Comparison of ENCODE assay signal across 1 cellular context in the genomic region with DNA sequence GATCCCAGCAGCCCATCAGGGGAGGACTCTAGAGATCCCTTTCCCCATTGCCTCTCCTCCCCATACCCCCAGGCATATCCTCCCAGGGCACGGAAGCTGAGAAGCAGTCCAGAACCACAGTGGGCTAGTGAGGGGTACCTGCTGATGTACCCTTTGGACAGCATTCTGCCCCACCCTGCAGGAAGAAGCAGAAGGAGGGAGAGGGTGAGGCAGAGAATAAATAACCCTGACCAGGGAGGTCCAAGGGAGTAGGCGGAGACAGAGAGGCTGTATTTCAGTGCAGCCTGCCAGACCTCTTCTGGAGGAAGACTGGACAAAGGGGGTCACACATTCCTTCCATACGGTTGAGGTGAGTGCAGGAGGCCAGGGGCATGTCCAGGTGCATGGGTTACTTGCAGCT.
TF ChIP-seq lines count a peak whose summit lies in the region.

A gene with protein sequence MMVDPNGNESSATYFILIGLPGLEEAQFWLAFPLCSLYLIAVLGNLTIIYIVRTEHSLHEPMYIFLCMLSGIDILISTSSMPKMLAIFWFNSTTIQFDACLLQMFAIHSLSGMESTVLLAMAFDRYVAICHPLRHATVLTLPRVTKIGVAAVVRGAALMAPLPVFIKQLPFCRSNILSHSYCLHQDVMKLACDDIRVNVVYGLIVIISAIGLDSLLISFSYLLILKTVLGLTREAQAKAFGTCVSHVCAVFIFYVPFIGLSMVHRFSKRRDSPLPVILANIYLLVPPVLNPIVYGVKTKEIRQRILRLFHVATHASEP (plus strand): TSS at position 301 of the 400 bp plus-strand sequence. CDS start 8,545 bp downstream, outside the sequence.

TF ChIP-seq in GM23338, 12 proteins besides CTCF, POLR2A, EP300 and RAD21:
- TF ChIP-seq, protein P1, sequence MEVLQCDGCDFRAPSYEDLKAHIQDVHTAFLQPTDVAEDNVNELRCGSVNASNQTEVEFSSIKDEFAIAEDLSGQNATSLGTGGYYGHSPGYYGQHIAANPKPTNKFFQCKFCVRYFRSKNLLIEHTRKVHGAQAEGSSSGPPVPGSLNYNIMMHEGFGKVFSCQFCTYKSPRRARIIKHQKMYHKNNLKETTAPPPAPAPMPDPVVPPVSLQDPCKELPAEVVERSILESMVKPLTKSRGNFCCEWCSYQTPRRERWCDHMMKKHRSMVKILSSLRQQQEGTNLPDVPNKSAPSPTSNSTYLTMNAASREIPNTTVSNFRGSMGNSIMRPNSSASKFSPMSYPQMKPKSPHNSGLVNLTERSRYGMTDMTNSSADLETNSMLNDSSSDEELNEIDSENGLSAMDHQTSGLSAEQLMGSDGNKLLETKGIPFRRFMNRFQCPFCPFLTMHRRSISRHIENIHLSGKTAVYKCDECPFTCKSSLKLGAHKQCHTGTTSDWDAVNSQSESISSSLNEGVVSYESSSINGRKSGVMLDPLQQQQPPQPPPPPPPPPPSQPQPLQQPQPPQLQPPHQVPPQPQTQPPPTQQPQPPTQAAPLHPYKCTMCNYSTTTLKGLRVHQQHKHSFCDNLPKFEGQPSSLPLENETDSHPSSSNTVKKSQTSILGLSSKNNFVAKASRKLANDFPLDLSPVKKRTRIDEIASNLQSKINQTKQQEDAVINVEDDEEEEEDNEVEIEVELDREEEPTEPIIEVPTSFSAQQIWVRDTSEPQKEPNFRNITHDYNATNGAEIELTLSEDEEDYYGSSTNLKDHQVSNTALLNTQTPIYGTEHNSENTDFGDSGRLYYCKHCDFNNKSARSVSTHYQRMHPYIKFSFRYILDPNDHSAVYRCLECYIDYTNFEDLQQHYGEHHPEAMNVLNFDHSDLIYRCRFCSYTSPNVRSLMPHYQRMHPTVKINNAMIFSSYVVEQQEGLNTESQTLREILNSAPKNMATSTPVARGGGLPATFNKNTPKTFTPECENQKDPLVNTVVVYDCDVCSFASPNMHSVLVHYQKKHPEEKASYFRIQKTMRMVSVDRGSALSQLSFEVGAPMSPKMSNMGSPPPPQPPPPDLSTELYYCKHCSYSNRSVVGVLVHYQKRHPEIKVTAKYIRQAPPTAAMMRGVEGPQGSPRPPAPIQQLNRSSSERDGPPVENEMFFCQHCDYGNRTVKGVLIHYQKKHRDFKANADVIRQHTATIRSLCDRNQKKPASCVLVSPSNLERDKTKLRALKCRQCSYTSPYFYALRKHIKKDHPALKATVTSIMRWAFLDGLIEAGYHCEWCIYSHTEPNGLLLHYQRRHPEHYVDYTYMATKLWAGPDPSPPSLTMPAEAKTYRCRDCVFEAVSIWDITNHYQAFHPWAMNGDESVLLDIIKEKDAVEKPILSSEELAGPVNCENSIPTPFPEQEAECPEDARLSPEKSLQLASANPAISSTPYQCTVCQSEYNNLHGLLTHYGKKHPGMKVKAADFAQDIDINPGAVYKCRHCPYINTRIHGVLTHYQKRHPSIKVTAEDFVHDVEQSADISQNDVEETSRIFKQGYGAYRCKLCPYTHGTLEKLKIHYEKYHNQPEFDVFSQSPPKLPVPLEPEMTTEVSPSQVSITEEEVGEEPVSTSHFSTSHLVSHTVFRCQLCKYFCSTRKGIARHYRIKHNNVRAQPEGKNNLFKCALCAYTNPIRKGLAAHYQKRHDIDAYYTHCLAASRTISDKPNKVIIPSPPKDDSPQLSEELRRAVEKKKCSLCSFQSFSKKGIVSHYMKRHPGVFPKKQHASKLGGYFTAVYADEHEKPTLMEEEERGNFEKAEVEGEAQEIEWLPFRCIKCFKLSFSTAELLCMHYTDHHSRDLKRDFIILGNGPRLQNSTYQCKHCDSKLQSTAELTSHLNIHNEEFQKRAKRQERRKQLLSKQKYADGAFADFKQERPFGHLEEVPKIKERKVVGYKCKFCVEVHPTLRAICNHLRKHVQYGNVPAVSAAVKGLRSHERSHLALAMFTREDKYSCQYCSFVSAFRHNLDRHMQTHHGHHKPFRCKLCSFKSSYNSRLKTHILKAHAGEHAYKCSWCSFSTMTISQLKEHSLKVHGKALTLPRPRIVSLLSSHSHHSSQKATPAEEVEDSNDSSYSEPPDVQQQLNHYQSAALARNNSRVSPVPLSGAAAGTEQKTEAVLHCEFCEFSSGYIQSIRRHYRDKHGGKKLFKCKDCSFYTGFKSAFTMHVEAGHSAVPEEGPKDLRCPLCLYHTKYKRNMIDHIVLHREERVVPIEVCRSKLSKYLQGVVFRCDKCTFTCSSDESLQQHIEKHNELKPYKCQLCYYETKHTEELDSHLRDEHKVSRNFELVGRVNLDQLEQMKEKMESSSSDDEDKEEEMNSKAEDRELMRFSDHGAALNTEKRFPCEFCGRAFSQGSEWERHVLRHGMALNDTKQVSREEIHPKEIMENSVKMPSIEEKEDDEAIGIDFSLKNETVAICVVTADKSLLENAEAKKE (CRISPR knock-in tag; IDR thresholded peaks at IDR 0.05): no peak
- TF ChIP-seq POLR2AphosphoS5 (IDR thresholded peaks at IDR 0.05; ENCODE audit: low read depth): no peak
- TF ChIP-seq CREB1 (CRISPR knock-in tag; IDR thresholded peaks at IDR 0.05; ENCODE audit: low read depth): no peak
- TF ChIP-seq EZH2phosphoT487 (IDR thresholded peaks at IDR 0.05; ENCODE audit: unreplicated experiment): no peak
- TF ChIP-seq STAT1 (IDR thresholded peaks at IDR 0.05; ENCODE audit: unreplicated experiment): no peak
- no peak for TF ChIP-seq NANOG (IDR thresholded peaks at IDR 0.05; ENCODE audit: borderline replicate concordance)
- TF ChIP-seq JUNB (IDR thresholded peaks at IDR 0.05; ENCODE audit: unreplicated experiment): no peak
- TF ChIP-seq EZH2 (IDR thresholded peaks at IDR 0.05; ENCODE audit: low read depth, unreplicated experiment): no peak
- TF ChIP-seq, protein P2, sequence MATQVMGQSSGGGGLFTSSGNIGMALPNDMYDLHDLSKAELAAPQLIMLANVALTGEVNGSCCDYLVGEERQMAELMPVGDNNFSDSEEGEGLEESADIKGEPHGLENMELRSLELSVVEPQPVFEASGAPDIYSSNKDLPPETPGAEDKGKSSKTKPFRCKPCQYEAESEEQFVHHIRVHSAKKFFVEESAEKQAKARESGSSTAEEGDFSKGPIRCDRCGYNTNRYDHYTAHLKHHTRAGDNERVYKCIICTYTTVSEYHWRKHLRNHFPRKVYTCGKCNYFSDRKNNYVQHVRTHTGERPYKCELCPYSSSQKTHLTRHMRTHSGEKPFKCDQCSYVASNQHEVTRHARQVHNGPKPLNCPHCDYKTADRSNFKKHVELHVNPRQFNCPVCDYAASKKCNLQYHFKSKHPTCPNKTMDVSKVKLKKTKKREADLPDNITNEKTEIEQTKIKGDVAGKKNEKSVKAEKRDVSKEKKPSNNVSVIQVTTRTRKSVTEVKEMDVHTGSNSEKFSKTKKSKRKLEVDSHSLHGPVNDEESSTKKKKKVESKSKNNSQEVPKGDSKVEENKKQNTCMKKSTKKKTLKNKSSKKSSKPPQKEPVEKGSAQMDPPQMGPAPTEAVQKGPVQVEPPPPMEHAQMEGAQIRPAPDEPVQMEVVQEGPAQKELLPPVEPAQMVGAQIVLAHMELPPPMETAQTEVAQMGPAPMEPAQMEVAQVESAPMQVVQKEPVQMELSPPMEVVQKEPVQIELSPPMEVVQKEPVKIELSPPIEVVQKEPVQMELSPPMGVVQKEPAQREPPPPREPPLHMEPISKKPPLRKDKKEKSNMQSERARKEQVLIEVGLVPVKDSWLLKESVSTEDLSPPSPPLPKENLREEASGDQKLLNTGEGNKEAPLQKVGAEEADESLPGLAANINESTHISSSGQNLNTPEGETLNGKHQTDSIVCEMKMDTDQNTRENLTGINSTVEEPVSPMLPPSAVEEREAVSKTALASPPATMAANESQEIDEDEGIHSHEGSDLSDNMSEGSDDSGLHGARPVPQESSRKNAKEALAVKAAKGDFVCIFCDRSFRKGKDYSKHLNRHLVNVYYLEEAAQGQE (IDR thresholded peaks at IDR 0.05; ENCODE audit: unreplicated experiment): no peak
- no peak for TF ChIP-seq ZNF331 (CRISPR knock-in tag; IDR thresholded peaks at IDR 0.05; ENCODE audit: low read depth)
- TF ChIP-seq, protein P3, sequence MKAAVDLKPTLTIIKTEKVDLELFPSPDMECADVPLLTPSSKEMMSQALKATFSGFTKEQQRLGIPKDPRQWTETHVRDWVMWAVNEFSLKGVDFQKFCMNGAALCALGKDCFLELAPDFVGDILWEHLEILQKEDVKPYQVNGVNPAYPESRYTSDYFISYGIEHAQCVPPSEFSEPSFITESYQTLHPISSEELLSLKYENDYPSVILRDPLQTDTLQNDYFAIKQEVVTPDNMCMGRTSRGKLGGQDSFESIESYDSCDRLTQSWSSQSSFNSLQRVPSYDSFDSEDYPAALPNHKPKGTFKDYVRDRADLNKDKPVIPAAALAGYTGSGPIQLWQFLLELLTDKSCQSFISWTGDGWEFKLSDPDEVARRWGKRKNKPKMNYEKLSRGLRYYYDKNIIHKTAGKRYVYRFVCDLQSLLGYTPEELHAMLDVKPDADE (IDR thresholded peaks at IDR 0.05): no peak
- no peak for TF ChIP-seq ZNF114 (CRISPR knock-in tag; IDR thresholded peaks at IDR 0.05)
